2 cellular contexts compared by ENCODE assay signal in genomic region chr18:76357174-76357573, GRCh38.
A peak's percentile ranks its signal among the peaks of the same experiment; 100 is the strongest.
TF ChIP-seq lines count a peak whose summit lies in the region.

No MANE protein-coding gene starts in this region.

TF ChIP-seq in HepG2, 621 proteins besides CTCF, POLR2A, EP300 and RAD21:
- TF ChIP-seq AGO2 (optimal IDR thresholded peaks at IDR 0.05; ENCODE audit: low read depth, low read length) = peak; percentile 65
- TF ChIP-seq ZHX2 (IDR thresholded peaks at IDR 0.05; ENCODE audit: low read depth) = no peak
- no peak for TF ChIP-seq ZHX2 (CRISPR knock-in tag; IDR thresholded peaks at IDR 0.05; ENCODE audit: borderline replicate concordance)

TF ChIP-seq in H1, 55 proteins besides CTCF, POLR2A, EP300 and RAD21:
- TF ChIP-seq BRCA1 (IDR thresholded peaks at IDR 0.05; ENCODE audit: low read depth, low read length) = no peak
- TF ChIP-seq EGR1 (IDR thresholded peaks at IDR 0.05; ENCODE audit: borderline replicate concordance, low read depth, low read length) = no peak
- TF ChIP-seq BCL11A (IDR thresholded peaks at IDR 0.05; ENCODE audit: low read depth in 2 of 2, low read length in 2 of 2) = no peak
- no peak for TF ChIP-seq SP1 (IDR thresholded peaks at IDR 0.05; ENCODE audit: low read depth, low read length)
- TF ChIP-seq GTF2F1 (IDR thresholded peaks at IDR 0.05; ENCODE audit: borderline replicate concordance, low read depth, low read length) = no peak
- TF ChIP-seq YY1 (IDR thresholded peaks at IDR 0.05; ENCODE audit: low read depth, low read length) = no peak
- no peak for TF ChIP-seq CHD7 (IDR thresholded peaks at IDR 0.05; ENCODE audit: insufficient replicate concordance, low read length)
- no peak for TF ChIP-seq NANOG (IDR thresholded peaks at IDR 0.05; ENCODE audit: insufficient read depth, low read depth, low read length, poor library complexity, severe bottlenecking)
- TF ChIP-seq SAP30 (IDR thresholded peaks at IDR 0.05; ENCODE audit: insufficient read depth, insufficient replicate concordance, low read length) = no peak
- TF ChIP-seq POU5F1 (IDR thresholded peaks at IDR 0.05; ENCODE audit: low read depth, low read length) = no peak
- TF ChIP-seq CEBPB (IDR thresholded peaks at IDR 0.05; ENCODE audit: low read depth, low read length) = no peak
- TF ChIP-seq ZNF274 (IDR thresholded peaks at IDR 0.05; ENCODE audit: borderline replicate concordance, extremely low read depth, low read length) = no peak
TF ChIP-seq in H1: peak in this region for 0.
